12 cellular contexts compared by ENCODE assay signal in the genomic region with DNA sequence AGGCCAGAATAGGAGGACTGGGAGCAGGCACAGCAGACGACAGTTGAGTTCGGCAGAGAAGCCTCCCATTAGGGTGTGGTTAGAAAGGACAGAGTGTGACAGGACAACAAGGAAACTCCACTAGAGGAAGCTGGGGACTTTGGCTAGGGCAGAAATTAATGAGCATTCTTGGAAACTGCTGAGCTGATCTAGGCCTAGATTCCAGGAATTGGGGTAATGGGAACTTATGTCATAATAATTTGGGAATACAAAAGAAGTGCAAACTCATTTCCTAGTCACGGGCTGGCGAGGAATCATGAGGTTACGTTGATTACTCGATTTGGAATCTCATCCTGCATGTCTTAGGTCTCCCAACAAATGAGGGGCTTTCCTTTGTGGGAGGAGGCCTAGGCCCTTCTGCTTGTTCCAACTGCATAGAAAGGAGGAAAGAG.
DNase-seq lines count a peak whose midpoint lies in the region; ATAC-seq and TF ChIP-seq lines count a peak whose summit lies in the region.
"Had no signal": no experiment of that assay in that cellular context is flagged by ENCODE, and none has a peak within 500 bp of the region (broad histone marks: within the 10 kb centered on the region; RNA-seq: fewer than 3 reads in every experiment).

No MANE protein-coding gene starts in this region.

- peaks cover 14% of the 10 kb centered on the region for H3K4me1 ChIP-seq in IMR-90 (ENCODE audit: control insufficient read depth, insufficient read depth, low read length)

- no peak overlapping the region for H3K56ac ChIP-seq in IMR-90 (ENCODE audit: extremely low read depth, insufficient read depth, low read length)

- H3K27me3 Mint-ChIP-seq in activated T-helper 2 cell treated with anti-CD3 and anti-CD28 coated beads, Interferon-gamma antibody, Interleukin-2, Interleukin-4, amounts not matched to agents 10 μg/mL and 5 μg/mL and 100 μg/mL, durations not matched to agents 14 hours and 24 hours and 36 hours (ENCODE audit: low read depth): no peaks in the 10 kb centered on the region
- no peaks in the 10 kb centered on the region for H3K27me3 Mint-ChIP-seq in progenitor cell of endocrine pancreas
- H3K27me3 Mint-ChIP-seq: T-cell had no signal

- H2BK120ac ChIP-seq in IMR-90 (ENCODE audit: low read depth, low read length): no peak overlapping the region

- intact Hi-C loops in IMR-90 (cut with micrococcal nuclease): no loop called here
- intact Hi-C loops in activated T-helper 2 cell treated with anti-CD3 and anti-CD28 coated beads, Interferon-gamma antibody, Interleukin-2, Interleukin-4, amounts not matched to agents 10 μg/mL and 5 μg/mL and 100 μg/mL, durations not matched to agents 14 hours and 24 hours and 36 hours (cut with micrococcal nuclease): no loop called here

- H3K18ac ChIP-seq in IMR-90 (ENCODE audit: low read depth, low read length): no peak overlapping the region

- H3K4me3 ChIP-seq in IMR-90 (ENCODE audit: insufficient read depth, low read depth, low read length) (no peak overlapping the region), astrocyte of the spinal cord (ENCODE audit: low read depth, low read length) (no peak overlapping the region)

- H3K9me1 ChIP-seq in IMR-90 (ENCODE audit: insufficient read depth, low read length): peaks cover 12% of the 10 kb centered on the region

- no peaks in the 10 kb centered on the region for H3K9me3 Mint-ChIP-seq in activated T-helper 2 cell treated with anti-CD3 and anti-CD28 coated beads, Interferon-gamma antibody, Interleukin-2, Interleukin-4, amounts not matched to agents 10 μg/mL and 5 μg/mL and 100 μg/mL, durations not matched to agents 14 hours and 24 hours and 36 hours
- H3K9me3 Mint-ChIP-seq in progenitor cell of endocrine pancreas (ENCODE audit: low read depth): peaks cover 4% of the 10 kb centered on the region
- H3K9me3 Mint-ChIP-seq: T-cell had no signal

- no peak for TF ChIP-seq RAD21 in IMR-90 (IDR thresholded peaks at IDR 0.05; ENCODE audit: low read length)

- H3K36me3 ChIP-seq in IMR-90 (ENCODE audit: control insufficient read depth, insufficient read depth, low read length): no peaks in the 10 kb centered on the region

- 0 out of 2 replicates have a peak overlapping the region, but pooled peaks have one; percentile 32 for H3K14ac ChIP-seq in IMR-90 (replicated peaks; ENCODE audit: low read depth, low read length)

- DNase-seq in IMR-90 (no peak), astrocyte of the spinal cord (ENCODE audit: low read depth, low spot score) (peak; percentile 60), inferior parietal cortex (ENCODE audit: extremely low spot score) (peak; percentile 6), stromal cell of bone marrow (ENCODE audit: low read depth) (peak; percentile 58), progenitor cell of endocrine pancreas (ENCODE audit: low spot score, unreplicated experiment) (no peak), GM20000 (ENCODE audit: low spot score) (no peak)
- no peak for DNase-seq in activated T-helper 2 cell treated with anti-CD3 and anti-CD28 coated beads, Interferon-gamma antibody, Interleukin-2, Interleukin-4, amounts not matched to agents 10 μg/mL and 5 μg/mL and 100 μg/mL, durations not matched to agents 14 hours and 24 hours and 36 hours (ENCODE audit: low spot score)
- DNase-seq: effector memory CD4-positive, alpha-beta T cell; NCI-H187; stimulated activated CD4-positive, alpha-beta T cell treated with anti-CD3 and anti-CD28 coated beads, Interleukin-12 subunit alpha, Interleukin-12 subunit beta, amount 100 ng/mL, for 4 hours; T-cell had no signal

- peak overlapping the region; percentile 27 for H2AFZ ChIP-seq in IMR-90 (replicated peaks; ENCODE audit: low read length, poor library complexity)

- dilution Hi-C loops in IMR-90 (cut with HindIII; ENCODE audit: low sequenced_read_pairs, unreplicated experiment): no loop called here

- no peaks in the 10 kb centered on the region for H3K27me3 ChIP-seq in IMR-90 (ENCODE audit: control insufficient read depth, insufficient read depth, low read length)

- no peak overlapping the region for H4K5ac ChIP-seq in IMR-90 (ENCODE audit: low read depth, low read length)

- 83% methylated on average over 1 of the region's 6 CpGs; no CpG with 5 or more reads in 1 of the 2 experiments for WGBS in IMR-90 (ENCODE audit: extremely low coverage in 2 of 2, insufficient read length in 1 of 2), 2 experiments

- no peak overlapping the region for H2AK9ac ChIP-seq in IMR-90 (replicated peaks; ENCODE audit: low read depth, low read length, poor library complexity)

- no peak overlapping the region for H3K23ac ChIP-seq in IMR-90 (ENCODE audit: low read depth, low read length)

- no peak overlapping the region for H2BK15ac ChIP-seq in IMR-90 (ENCODE audit: low read depth, low read length)

- no peak overlapping the region for H2BK20ac ChIP-seq in IMR-90 (ENCODE audit: low read depth, low read length)

- no peak for ATAC-seq in IMR-90 (ENCODE audit: low read depth)
- no peak for ATAC-seq in HG02623 (IDR thresholded peaks at IDR 0.05; ENCODE audit: unreplicated experiment)
- ATAC-seq: T-cell had no signal

- in situ Hi-C loops in IMR-90 (cut with MboI; ENCODE audit: low sequenced_read_pairs) (no loop called here), astrocyte of the spinal cord (cut with HindIII; ENCODE audit: low sequenced_read_pairs) (no loop called here)

- CTCF ChIA-PET in IMR-90 (lab: Yijun Ruan, JAX): no interaction called here

- POLR2A ChIA-PET in IMR-90 (lab: Charles Lee; ENCODE audit: unreplicated experiment): no interaction called here

- no peaks in the 10 kb centered on the region for H3K36me3 Mint-ChIP-seq in activated T-helper 2 cell treated with anti-CD3 and anti-CD28 coated beads, Interferon-gamma antibody, Interleukin-2, Interleukin-4, amounts not matched to agents 10 μg/mL and 5 μg/mL and 100 μg/mL, durations not matched to agents 14 hours and 24 hours and 36 hours (ENCODE audit: low read depth)
- peaks cover 2% of the 10 kb centered on the region for H3K36me3 Mint-ChIP-seq in progenitor cell of endocrine pancreas (ENCODE audit: insufficient read depth)
- H3K36me3 Mint-ChIP-seq: T-cell had no signal

- no peak for TF ChIP-seq POLR2A in IMR-90 (IDR thresholded peaks at IDR 0.05; ENCODE audit: low read depth, low read length)

- H3K4me3 Mint-ChIP-seq in activated T-helper 2 cell treated with anti-CD3 and anti-CD28 coated beads, Interferon-gamma antibody, Interleukin-2, Interleukin-4, amounts not matched to agents 10 μg/mL and 5 μg/mL and 100 μg/mL, durations not matched to agents 14 hours and 24 hours and 36 hours (ENCODE audit: low read depth): no peak overlapping the region
- no peak overlapping the region for H3K4me3 Mint-ChIP-seq in progenitor cell of endocrine pancreas (ENCODE audit: low read depth)
- H3K4me3 Mint-ChIP-seq: T-cell had no signal

- H4K91ac ChIP-seq in IMR-90 (ENCODE audit: insufficient read depth, low read depth, low read length): no peak overlapping the region

- H3K27ac ChIP-seq in IMR-90 (ENCODE audit: insufficient read depth, low read length): no peak overlapping the region

- no peak overlapping the region for H2BK5ac ChIP-seq in IMR-90 (ENCODE audit: low read depth, low read length, poor library complexity, severe bottlenecking)

- H3K27ac Mint-ChIP-seq in activated T-helper 2 cell treated with anti-CD3 and anti-CD28 coated beads, Interferon-gamma antibody, Interleukin-2, Interleukin-4, amounts not matched to agents 10 μg/mL and 5 μg/mL and 100 μg/mL, durations not matched to agents 14 hours and 24 hours and 36 hours: no peak overlapping the region
- no peak overlapping the region for H3K27ac Mint-ChIP-seq in progenitor cell of endocrine pancreas
- H3K27ac Mint-ChIP-seq: T-cell had no signal

- no peaks in the 10 kb centered on the region for H3K4me1 Mint-ChIP-seq in activated T-helper 2 cell treated with anti-CD3 and anti-CD28 coated beads, Interferon-gamma antibody, Interleukin-2, Interleukin-4, amounts not matched to agents 10 μg/mL and 5 μg/mL and 100 μg/mL, durations not matched to agents 14 hours and 24 hours and 36 hours (ENCODE audit: low read depth)
- peaks cover 16% of the 10 kb centered on the region for H3K4me1 Mint-ChIP-seq in progenitor cell of endocrine pancreas (ENCODE audit: low read depth)
- H3K4me1 Mint-ChIP-seq: T-cell had no signal

- no peaks in the 10 kb centered on the region for H3K79me1 ChIP-seq in IMR-90 (ENCODE audit: low read depth in 1 of 2, low read length in 2 of 2)

- no peak overlapping the region for H3K9ac ChIP-seq in IMR-90 (ENCODE audit: low read depth, low read length)

- no peaks in the 10 kb centered on the region for H3K9me3 ChIP-seq in IMR-90 (ENCODE audit: control insufficient read depth, insufficient read depth, low read length)

- no peaks in the 10 kb centered on the region for H4K20me1 ChIP-seq in IMR-90 (ENCODE audit: insufficient read depth, low read length)

- H4K8ac ChIP-seq in IMR-90 (ENCODE audit: low read depth in 2 of 2, low read length in 2 of 2): no peak overlapping the region

- no TSS peak for BruUV-seq in IMR-90 (replicated peaks; lab: Mats Ljungman, UMichigan)

- no peak overlapping the region for H3K4ac ChIP-seq in IMR-90 (ENCODE audit: low read depth, low read length)

- H3K4me2 ChIP-seq in IMR-90 (ENCODE audit: low read depth, low read length): no peak overlapping the region

- H2AK5ac ChIP-seq in IMR-90 (ENCODE audit: low read depth, low read length): no peak overlapping the region

- TF ChIP-seq CTCF in IMR-90 (conservative IDR thresholded peaks at IDR 0.05; ENCODE audit: low read depth, low read length) (no peak), astrocyte of the spinal cord (IDR thresholded peaks at IDR 0.05; ENCODE audit: low read depth, low read length) (no peak), progenitor cell of endocrine pancreas (IDR thresholded peaks at IDR 0.05; ENCODE audit: unreplicated experiment) (no peak), GM20000 (IDR thresholded peaks at IDR 0.05; ENCODE audit: extremely low read depth, missing control alignments) (no peak)

TF ChIP-seq in IMR-90, 13 proteins besides CTCF, POLR2A, EP300 and RAD21 (continues in another document):
- no peak for TF ChIP-seq MAZ (IDR thresholded peaks at IDR 0.05; ENCODE audit: borderline replicate concordance, low read depth, low read length)
- TF ChIP-seq FOS (IDR thresholded peaks at IDR 0.05; ENCODE audit: low read depth, low read length): no peak
- TF ChIP-seq MXI1 (IDR thresholded peaks at IDR 0.05; ENCODE audit: borderline replicate concordance, low read depth, low read length): no peak
- no peak for TF ChIP-seq CEBPB (IDR thresholded peaks at IDR 0.05; ENCODE audit: low read depth, low read length)
- TF ChIP-seq, protein P1, sequence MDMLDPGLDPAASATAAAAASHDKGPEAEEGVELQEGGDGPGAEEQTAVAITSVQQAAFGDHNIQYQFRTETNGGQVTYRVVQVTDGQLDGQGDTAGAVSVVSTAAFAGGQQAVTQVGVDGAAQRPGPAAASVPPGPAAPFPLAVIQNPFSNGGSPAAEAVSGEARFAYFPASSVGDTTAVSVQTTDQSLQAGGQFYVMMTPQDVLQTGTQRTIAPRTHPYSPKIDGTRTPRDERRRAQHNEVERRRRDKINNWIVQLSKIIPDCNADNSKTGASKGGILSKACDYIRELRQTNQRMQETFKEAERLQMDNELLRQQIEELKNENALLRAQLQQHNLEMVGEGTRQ (IDR thresholded peaks at IDR 0.05; ENCODE audit: low read depth, low read length): no peak

Comparison
In these comparisons a context has a peak if more than half of its experiments do, and no peak if none do; other contexts are left out.
1. DNase-seq: peak in astrocyte of the spinal cord (single experiment), inferior parietal cortex (single experiment) and stromal cell of bone marrow (single experiment); none in IMR-90 (single experiment), activated T-helper 2 cell treated with anti-CD3 and anti-CD28 coated beads, Interferon-gamma antibody, Interleukin-2, Interleukin-4, amounts not matched to agents 10 μg/mL and 5 μg/mL and 100 μg/mL, durations not matched to agents 14 hours and 24 hours and 36 hours (single experiment), progenitor cell of endocrine pancreas (single experiment) and GM20000 (single experiment).